ENCODE assay signal across 35 cellular contexts in the genomic region with DNA sequence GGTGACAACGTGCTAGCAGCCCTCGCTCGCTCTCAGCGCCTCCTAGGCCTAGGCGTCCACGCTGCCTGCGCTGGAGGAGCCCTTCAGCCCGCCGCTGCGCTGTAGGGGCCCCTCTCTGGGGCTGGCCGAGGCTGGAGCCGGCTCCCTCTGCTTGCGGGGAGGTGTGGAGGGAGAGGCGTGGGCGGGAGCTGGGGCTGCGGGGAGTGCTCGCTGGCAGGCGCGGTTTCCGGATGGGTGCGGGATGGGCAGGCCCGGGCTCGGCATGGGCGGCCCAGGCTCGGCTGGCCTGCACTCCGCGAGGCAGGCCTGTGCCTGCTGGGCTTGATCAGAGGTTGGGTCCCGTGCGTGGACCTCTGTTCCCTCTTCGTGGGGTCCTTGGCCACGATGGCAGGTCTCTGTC.
"Had no signal": no experiment of that assay in that cellular context is flagged by ENCODE, and none has a peak within 500 bp of the region (broad histone marks: within the 10 kb centered on the region; RNA-seq: fewer than 3 reads in every experiment).

No MANE protein-coding gene starts in this region.

- H3K9me3 ChIP-seq: ascending aorta had no signal

- H3K27ac ChIP-seq: ascending aorta, cardiac muscle cell, WERI-Rb-1 had no signal

- FAIRE-seq: K562 had no signal

- H3K4me1 ChIP-seq: ascending aorta had no signal

- DNase-seq: activated CD4-positive, alpha-beta memory T cell treated with anti-CD3 and anti-CD28 coated beads, Interleukin-2, amount 10 ng/mL, durations not matched to agents 7 days and 5 days; activated CD4-positive, alpha-beta T cell treated with anti-CD3 and anti-CD28 coated beads for 1 hour; activated CD4-positive, alpha-beta T cell treated with anti-CD3 and anti-CD28 coated beads for 48 hours; activated CD4-positive, CD25-positive, alpha-beta regulatory T cell; activated CD8-positive, alpha-beta memory T cell treated with anti-CD3 and anti-CD28 coated beads for 24 hours; activated CD8-positive, alpha-beta memory T cell treated with anti-CD3 and anti-CD28 coated beads, Interleukin-2, amount 10 ng/mL, durations not matched to agents 7 days and 5 days; activated CD8-positive, alpha-beta memory T cell treated with anti-CD3 and anti-CD28 coated beads, Interleukin-2, amount 50 U/mL, for 48 hours; activated effector memory CD4-positive, alpha-beta T cell treated with Interleukin-2 at 50 U/mL for 16 hours; activated naive CD4-positive, alpha-beta T cell treated with Interleukin-2 at 50 U/mL for 16 hours; activated naive CD8-positive, alpha-beta T cell treated with anti-CD3 and anti-CD28 coated beads, Interleukin-2, amount 10 ng/mL, durations not matched to agents 7 days and 5 days; activated T-cell treated with anti-CD3 and anti-CD28 coated beads, Interleukin-2, amount 50 U/mL, for 48 hours; amygdala; IMR-90; NCI-H1092 treated with DMSO at 0.1 percent for 48 hours; NCI-H1417; NCI-H146; NCI-H187; NCI-H2029 treated with DMSO at 0.1 percent for 48 hours; NCI-H2107; NCI-H2171; NCI-H2227 treated with DMSO at 0.1 percent for 48 hours; NCI-H446 treated with DMSO at 0.1 percent for 48 hours; NCI-H524; NCI-H69; SIG-M5; SW 1271; T-helper 1 cell; T-helper 2 cell; T-helper 9 cell; WERI-Rb-1 had no signal

- H3K4me3 ChIP-seq: ascending aorta, cardiac muscle cell, K562 had no signal

- H3K27me3 ChIP-seq: ascending aorta, cardiac muscle cell had no signal

- ATAC-seq: activated CD8-positive, alpha-beta memory T cell treated with anti-CD3 and anti-CD28 coated beads, Interleukin-2, amount 10 ng/mL, durations not matched to agents 7 days and 5 days; K562; Panc1; SK-N-SH treated with all-trans-retinoic acid at 6 μM for 48 hours had no signal

- H3K36me3 ChIP-seq: ascending aorta, cardiac muscle cell, WERI-Rb-1 had no signal
